8 cellular contexts compared by ENCODE assay signal in genomic region chr7:47991741-47992311, GRCh38. TPM values are rescaled to one million over a fixed set of nuclear protein-coding genes. Genes with fewer than 3 reads are reported as not detected.
A peak's percentile ranks its signal among the peaks of the same experiment; 100 is the strongest.
DNase-seq lines count a peak whose midpoint lies in the region; ATAC-seq and TF ChIP-seq lines count a peak whose summit lies in the region.

No MANE protein-coding gene starts in this region.

- H3K27ac ChIP-seq in cardiac muscle cell, result peak overlapping the region; percentile 78
- H3K27ac ChIP-seq in transverse colon, result peak overlapping the region; percentile 71 to 82 (median 76)

- H3K27me3 Mint-ChIP-seq in activated naive CD8-positive, alpha-beta T cell, result no peaks in the 10 kb centered on the region

- intact Hi-C loops in transverse colon (cut with DNase I; ENCODE audit: low total_unique reads), result loop anchor here (5.0 kb wide), 1 partner anchor 120 kb away; no protein-coding TSS in a partner anchor

- no peaks in the 10 kb centered on the region for H3K27me3 ChIP-seq in cardiac muscle cell
- no peaks in the 10 kb centered on the region for H3K27me3 ChIP-seq in transverse colon

- H3K4me1 ChIP-seq in cardiac muscle cell (ENCODE audit: low read depth) (peaks cover 9% of the 10 kb centered on the region), transverse colon (peaks cover 0 to 11% (median 5%) of the 10 kb centered on the region in 4 donors)

- H3K4me3 Mint-ChIP-seq in activated naive CD8-positive, alpha-beta T cell, result peak overlapping the region; percentile 89

- TF ChIP-seq EP300 in transverse colon (IDR thresholded peaks at IDR 0.05; ENCODE audit: low read depth), result no peak

- H3K27ac Mint-ChIP-seq in activated naive CD8-positive, alpha-beta T cell, result peak overlapping the region; percentile 96

- no peaks in the 10 kb centered on the region for H3K9me3 ChIP-seq in cardiac muscle cell (ENCODE audit: low read depth)
- no peaks in the 10 kb centered on the region for H3K9me3 ChIP-seq in transverse colon

- ATAC-seq in GM21367 (IDR thresholded peaks at IDR 0.05; ENCODE audit: unreplicated experiment), result peak; percentile 98

- TF ChIP-seq CTCF in cardiac muscle cell (IDR thresholded peaks at IDR 0.05; ENCODE audit: low read depth, low read length), result peak; percentile 84
- TF ChIP-seq CTCF in transverse colon (IDR thresholded peaks at IDR 0.05), result peak; percentile 44 to 64 (median 54)

- in situ Hi-C loops in transverse colon (cut with MboI; ENCODE audit: low pct_ligation_motif_present in 1 of 4, low pct_unique_long_range_greater_than_20kb in 1 of 4, low sequenced_read_pairs in 3 of 4), result loop anchor here in 2 of 4 donors (5.0 to 10.0 kb wide), 2 partner anchors 100 to 123 kb away; no protein-coding TSS in a partner anchor

- WGBS in transverse colon (ENCODE audit: low coverage in 1 of 2), 2 donors, result 0 to 6% methylated on average over 2 to 26 of the region's 26 CpGs

- peaks cover 7% of the 10 kb centered on the region for H3K9me3 Mint-ChIP-seq in activated naive CD8-positive, alpha-beta T cell (ENCODE audit: low read depth)

- peaks cover 4% of the 10 kb centered on the region for H3K36me3 Mint-ChIP-seq in activated naive CD8-positive, alpha-beta T cell

- H3K4me3 ChIP-seq in cardiac muscle cell (peak overlapping the region; percentile 12), transverse colon (peak overlapping the region; percentile 22 to 61 (median 42))

- H3K36me3 ChIP-seq in cardiac muscle cell (no peaks in the 10 kb centered on the region), transverse colon (no peaks in the 10 kb centered on the region)

- peaks cover 20% of the 10 kb centered on the region for H3K4me1 Mint-ChIP-seq in activated naive CD8-positive, alpha-beta T cell (ENCODE audit: low read depth)

- DNase-seq in DMS114 treated with DMSO at 0.1 percent for 48 hours (lab: John Stamatoyannopoulos, UW; ENCODE audit: unreplicated experiment), result peak; percentile 91
- peak; percentile 35 for DNase-seq in HT1080 (ENCODE audit: low read depth)
- peak; percentile 38 for DNase-seq in SK-N-DZ (ENCODE audit: low spot score)
- DNase-seq in cardiac muscle cell (ENCODE audit: low read depth in 1 of 2, low spot score in 1 of 2), result peak; percentile 85 to 86
- peak; percentile 77 for DNase-seq in pons (ENCODE audit: low spot score)
- DNase-seq in transverse colon, result peak; percentile 89

- peak; percentile 33 for TF ChIP-seq POLR2A in transverse colon (IDR thresholded peaks at IDR 0.05)

RNA-seq across cellular contexts. Expression of gene HUS1, which starts 12.4 kb away (rescaled TPM):
- total RNA-seq in HT1080 (2014; rRNA removed; shearing (Covaris generic)), result 10.1 and 14.4 TPM in 2 replicates
- polyA plus RNA-seq in HT1080 (2015; cell fraction: cytosol; rRNA removed), result 14.9 and 18.3 TPM in 2 replicates
- polyA plus RNA-seq in HT1080 (2015; cell fraction: nucleus; rRNA removed), result 21.5 and 27.1 TPM in 2 replicates
- polyA plus RNA-seq in SK-N-DZ (2014; cell fraction: cytosol; rRNA removed), result 27.6 and 34.8 TPM in 2 replicates
- polyA plus RNA-seq in SK-N-DZ (2014; cell fraction: nucleus; rRNA removed), result 8.6 and 13.6 TPM in 2 replicates
- total RNA-seq in cardiac muscle cell (22.3 and 37.4 TPM in 2 replicates), transverse colon (10 to 100 TPM; 37.2 to 74.8 (median 52.3) TPM)
- 19.0 and 19.6 TPM in 2 replicates for polyA plus RNA-seq in cardiac muscle cell

RNA-seq across cellular contexts. Expression of gene SUN3, which starts 37.1 kb away (rescaled TPM):
- total RNA-seq in HT1080 (2014; rRNA removed; shearing (Covaris generic)), result not detected in 2 replicates
- polyA plus RNA-seq in HT1080 (2015; cell fraction: cytosol; rRNA removed), result not detected in 2 replicates
- polyA plus RNA-seq in HT1080 (2015; cell fraction: nucleus; rRNA removed), result not detected in 2 replicates
- polyA plus RNA-seq in SK-N-DZ (2014; cell fraction: cytosol; rRNA removed), result not detected in 2 replicates
- polyA plus RNA-seq in SK-N-DZ (2014; cell fraction: nucleus; rRNA removed), result not detected in 2 replicates
- total RNA-seq in cardiac muscle cell, result not detected in 2 replicates
- 0.43 and 1.7 TPM in 2 replicates for polyA plus RNA-seq in cardiac muscle cell
- not detected for total RNA-seq in transverse colon

RNA-seq across cellular contexts. Expression of gene C7orf57, which starts 43.5 kb away (rescaled TPM):
- 1.2 TPM in 1 of 2 replicates, not detected in the other for total RNA-seq in HT1080 (2014; rRNA removed; shearing (Covaris generic))
- 0.44 and 0.45 TPM in 2 replicates for polyA plus RNA-seq in HT1080 (2015; cell fraction: cytosol; rRNA removed)
- 0.45 and 1.0 TPM in 2 replicates for polyA plus RNA-seq in HT1080 (2015; cell fraction: nucleus; rRNA removed)
- polyA plus RNA-seq in SK-N-DZ (2014; cell fraction: cytosol; rRNA removed), result not detected in 2 replicates
- 0.11 and 0.62 TPM in 2 replicates for polyA plus RNA-seq in SK-N-DZ (2014; cell fraction: nucleus; rRNA removed)
- total RNA-seq in cardiac muscle cell (0.53 TPM in 1 of 2 replicates, not detected in the other), transverse colon (not detected)
- polyA plus RNA-seq in cardiac muscle cell, result 0.11 TPM in 1 of 2 replicates, not detected in the other

RNA-seq across cellular contexts. Expression of gene PKD1L1, which starts 43.6 kb away (rescaled TPM):
- 0.55 TPM in 1 of 2 replicates, not detected in the other for total RNA-seq in HT1080 (2014; rRNA removed; shearing (Covaris generic))
- 0.01 TPM in 1 of 2 replicates, not detected in the other for polyA plus RNA-seq in HT1080 (2015; cell fraction: cytosol; rRNA removed)
- 0.07 TPM in 2 replicates for polyA plus RNA-seq in HT1080 (2015; cell fraction: nucleus; rRNA removed)
- polyA plus RNA-seq in SK-N-DZ (2014; cell fraction: cytosol; rRNA removed), result 0.01 and 0.05 TPM in 2 replicates
- polyA plus RNA-seq in SK-N-DZ (2014; cell fraction: nucleus; rRNA removed), result 0.05 TPM in 1 of 2 replicates, not detected in the other
- total RNA-seq in cardiac muscle cell, result 0.11 and 0.54 TPM in 2 replicates
- 0.15 and 0.50 TPM in 2 replicates for polyA plus RNA-seq in cardiac muscle cell
- total RNA-seq in transverse colon, result 10 to 100 TPM in 2 of 4 donors, 1 to 10 TPM in 1, under 1 TPM in 1; 0.41 to 37.4 (median 17.5) TPM

Comparison
In these comparisons a context has a peak if more than half of its experiments do, and no peak if none do; other contexts are left out.
1. Peak in every context shown above with its lines: DNase-seq, ATAC-seq, H3K4me3 ChIP-seq and H3K27ac ChIP-seq.
2. DNase-seq: peak in every context shown above with its lines; median percentile 91 in DMS114 treated with DMSO at 0.1 percent for 48 hours; 89 in transverse colon; 86 in cardiac muscle cell; 77 in pons; 38 in SK-N-DZ; 35 in HT1080.